8 cellular contexts compared by ENCODE assay signal in genomic region chr3:197749601-197750395, GRCh38. TPM values are rescaled to one million over a fixed set of nuclear protein-coding genes. Genes with fewer than 3 reads are reported as not detected.
DNase-seq lines count a peak whose midpoint lies in the region; ATAC-seq and TF ChIP-seq lines count a peak whose summit lies in the region.

A gene with protein sequence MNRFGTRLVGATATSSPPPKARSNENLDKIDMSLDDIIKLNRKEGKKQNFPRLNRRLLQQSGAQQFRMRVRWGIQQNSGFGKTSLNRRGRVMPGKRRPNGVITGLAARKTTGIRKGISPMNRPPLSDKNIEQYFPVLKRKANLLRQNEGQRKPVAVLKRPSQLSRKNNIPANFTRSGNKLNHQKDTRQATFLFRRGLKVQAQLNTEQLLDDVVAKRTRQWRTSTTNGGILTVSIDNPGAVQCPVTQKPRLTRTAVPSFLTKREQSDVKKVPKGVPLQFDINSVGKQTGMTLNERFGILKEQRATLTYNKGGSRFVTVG (plus strand): TSS chr3:197749883. CDS start chr3:197749972, 89 bp downstream.

- no peaks in the 10 kb centered on the region for H3K9me3 Mint-ChIP-seq in activated naive CD8-positive, alpha-beta T cell (ENCODE audit: low read depth)
- H3K9me3 Mint-ChIP-seq in glutamatergic neuron (ENCODE audit: unreplicated experiment), result peaks cover 11% of the 10 kb centered on the region

- no peak for TF ChIP-seq EP300 in ovary (IDR thresholded peaks at IDR 0.05)

- peak within 1 kb of the TSS; percentile 96 for H3K27ac Mint-ChIP-seq in activated naive CD8-positive, alpha-beta T cell
- peak within 1 kb of the TSS; percentile 93 for H3K27ac Mint-ChIP-seq in glutamatergic neuron (ENCODE audit: unreplicated experiment)

- ATAC-seq in HG02588 (IDR thresholded peaks at IDR 0.05; ENCODE audit: unreplicated experiment) (peak; percentile 75), thoracic aorta (ENCODE audit: insufficient number of reproducible peaks, low FRiP score, low read depth) (peak; percentile 57)

- H3K9me3 ChIP-seq in ovary (no peaks in the 10 kb centered on the region), thoracic aorta (no peaks in the 10 kb centered on the region)

- TF ChIP-seq CTCF in GM12864 (IDR thresholded peaks at IDR 0.05; ENCODE audit: low read depth, low read length, missing control alignments), result peak; percentile 59
- TF ChIP-seq CTCF in glutamatergic neuron (IDR thresholded peaks at IDR 0.05; ENCODE audit: partially characterized antibody, unreplicated experiment), result peak; percentile 20
- TF ChIP-seq CTCF in ovary (IDR thresholded peaks at IDR 0.05), result peak; percentile 37 to 82 (median 70)
- TF ChIP-seq CTCF in thoracic aorta (IDR thresholded peaks at IDR 0.05), result peak; percentile 50

- no peaks in the 10 kb centered on the region for H3K36me3 Mint-ChIP-seq in activated naive CD8-positive, alpha-beta T cell
- H3K36me3 Mint-ChIP-seq in glutamatergic neuron (ENCODE audit: unreplicated experiment), result no peaks in the 10 kb centered on the region

- H3K27me3 ChIP-seq in ovary (no peaks in the 10 kb centered on the region), thoracic aorta (replicated peaks; ENCODE audit: insufficient read depth) (no peaks in the 10 kb centered on the region)

- H3K27ac ChIP-seq in ovary, result peak within 1 kb of the TSS; percentile 87 to 93
- H3K27ac ChIP-seq in thoracic aorta, result peak within 1 kb of the TSS; percentile 94 to 97

- H3K4me1 ChIP-seq in ovary (ENCODE audit: insufficient read depth) (peaks cover 4% of the 10 kb centered on the region), thoracic aorta (ENCODE audit: control insufficient read depth in 1 of 2, low read depth in 2 of 2) (peaks cover 10 to 33% of the 10 kb centered on the region in 2 donors)

- no peaks in the 10 kb centered on the region for H3K27me3 Mint-ChIP-seq in activated naive CD8-positive, alpha-beta T cell
- H3K27me3 Mint-ChIP-seq in glutamatergic neuron (ENCODE audit: unreplicated experiment), result peaks cover 4% of the 10 kb centered on the region

- peak; percentile 63 for DNase-seq in GM12864 (ENCODE audit: low read depth)
- DNase-seq in NCI-H1092 treated with DMSO at 0.1 percent for 48 hours (lab: John Stamatoyannopoulos, UW), result peak; percentile 90
- DNase-seq in SKM-1 treated with dmso at 0.1 percent for 144 hours (lab: John Stamatoyannopoulos, UW; ENCODE audit: unreplicated experiment), result peak; percentile 89
- peak; percentile 86 for DNase-seq in glutamatergic neuron
- DNase-seq in ovary, result peak; percentile 86 to 95 (median 90)
- DNase-seq in thoracic aorta (ENCODE audit: low spot score), result peak; percentile 47

- 0 to 1% (median 0%) methylated on average over 74 to 104 of the region's 104 CpGs for WGBS in ovary, 3 donors

- TF ChIP-seq POLR2A in ovary (IDR thresholded peaks at IDR 0.05), result peak; percentile 85

- peaks cover 45% of the 10 kb centered on the region for H3K4me1 Mint-ChIP-seq in activated naive CD8-positive, alpha-beta T cell (ENCODE audit: low read depth)
- H3K4me1 Mint-ChIP-seq in glutamatergic neuron (ENCODE audit: low read depth, unreplicated experiment), result peaks cover 4% of the 10 kb centered on the region

- peak within 1 kb of the TSS; percentile 97 for H3K4me3 Mint-ChIP-seq in activated naive CD8-positive, alpha-beta T cell
- H3K4me3 Mint-ChIP-seq in glutamatergic neuron (ENCODE audit: unreplicated experiment), result peak within 1 kb of the TSS; percentile 98

- H3K4me3 ChIP-seq in GM12864 (ENCODE audit: low read depth, low read length) (peak within 1 kb of the TSS; percentile 80), ovary (peak within 1 kb of the TSS; percentile 85), thoracic aorta (peak within 1 kb of the TSS; percentile 93)

- H3K36me3 ChIP-seq in ovary (no peaks in the 10 kb centered on the region), thoracic aorta (no peaks in the 10 kb centered on the region)

- intact Hi-C loops in ovary (cut with DNase I), result no loop called here

RNA-seq across cellular contexts. Expression of the gene that starts here (rescaled TPM):
- 51.6 TPM for total RNA-seq in glutamatergic neuron (ENCODE audit: unreplicated experiment)
- 10 to 100 TPM; 23.8 to 70.5 (median 58.0) TPM for total RNA-seq in ovary
- 10 to 100 TPM; 16.8 to 49.6 TPM for polyA plus RNA-seq in ovary
- 10 to 100 TPM; 20.4 to 47.3 TPM for total RNA-seq in thoracic aorta

Comparison
In these comparisons a context has a peak if more than half of its experiments do, and no peak if none do; other contexts are left out.
1. Peak in every context shown above with its lines: DNase-seq, ATAC-seq, H3K4me3 ChIP-seq and H3K27ac ChIP-seq.
2. CTCF ChIP-seq: peak in every context shown above with its lines; median percentile 70 in ovary; 59 in GM12864; 50 in thoracic aorta; 20 in glutamatergic neuron.